In genomic region chr15:80242132-80242769, GRCh38 we compare ENCODE assay signal across 7 cellular contexts. TPM values are rescaled to one million over a fixed set of nuclear protein-coding genes. Genes with fewer than 3 reads are reported as not detected.
A peak's percentile ranks its signal among the peaks of the same experiment; 100 is the strongest.
DNase-seq lines count a peak whose midpoint lies in the region; TF ChIP-seq lines count a peak whose summit lies in the region.

No MANE protein-coding gene starts in this region.

- DNase-seq in GM06990 (ENCODE audit: extremely low read depth, insufficient read length) (no peak), KBM-7 (peak; percentile 63), iPS-NIHi7 (ENCODE audit: extremely low spot score) (peak; percentile 83), NCI-H1930 (lab: John Stamatoyannopoulos, UW) (no peak), stomach (no peak)
- DNase-seq in activated CD4-positive, alpha-beta memory T cell treated with anti-CD3 and anti-CD28 coated beads for 36 hours, result peak; percentile 38
- DNase-seq in stimulated activated naive CD4-positive, alpha-beta T cell (lab: John Stamatoyannopoulos, UW), result no peak

- H3K9me3 Mint-ChIP-seq in activated CD4-positive, alpha-beta memory T cell treated with anti-CD3 and anti-CD28 coated beads for 36 hours, result no peaks in the 10 kb centered on the region

- in situ Hi-C loops in KBM-7 (cut with MboI; ENCODE audit: low pct_unique_long_range_greater_than_20kb, low sequenced_read_pairs), result no loop called here

- no peak overlapping the region for H3K27ac ChIP-seq in stomach

- H3K4me3 Mint-ChIP-seq in activated CD4-positive, alpha-beta memory T cell treated with anti-CD3 and anti-CD28 coated beads for 36 hours, result no peak overlapping the region

- CTCF ChIA-PET in activated CD4-positive, alpha-beta memory T cell treated with anti-CD3 and anti-CD28 coated beads for 36 hours (lab: Charles Lee), result no interaction called here

- H3K27ac Mint-ChIP-seq in activated CD4-positive, alpha-beta memory T cell treated with anti-CD3 and anti-CD28 coated beads for 36 hours, result no peak overlapping the region

- H3K36me3 ChIP-seq in GM06990 (ENCODE audit: control insufficient read depth, insufficient read depth, low read length), result no peaks in the 10 kb centered on the region
- H3K36me3 ChIP-seq in stomach, result no peaks in the 10 kb centered on the region

- H3K27me3 Mint-ChIP-seq in activated CD4-positive, alpha-beta memory T cell treated with anti-CD3 and anti-CD28 coated beads for 36 hours, result peaks cover 35% of the 10 kb centered on the region

- H3K9me3 ChIP-seq in stomach, result no peaks in the 10 kb centered on the region

- peaks cover 0 to 20% (median 9%) of the 10 kb centered on the region in 4 donors for H3K4me1 ChIP-seq in stomach

- H3K27me3 ChIP-seq in GM06990 (replicated peaks; ENCODE audit: control insufficient read depth, insufficient read depth, low read length), result no peaks in the 10 kb centered on the region
- peaks cover 0 to 38% (median 0%) of the 10 kb centered on the region in 3 donors for H3K27me3 ChIP-seq in stomach

- no peaks in the 10 kb centered on the region for H3K36me3 Mint-ChIP-seq in activated CD4-positive, alpha-beta memory T cell treated with anti-CD3 and anti-CD28 coated beads for 36 hours

- TF ChIP-seq EP300 in stomach (IDR thresholded peaks at IDR 0.05), result no peak

- H3K4me3 ChIP-seq in GM06990 (replicated peaks; ENCODE audit: low read depth, low read length) (no peak overlapping the region), stomach (no peak overlapping the region)

- peak; percentile 89 for TF ChIP-seq CTCF in GM06990 (IDR thresholded peaks at IDR 0.05; ENCODE audit: insufficient read depth, low read length, poor library complexity, severe bottlenecking)
- peak in 2 of 7 experiments; percentile 28 to 32 for TF ChIP-seq CTCF in stomach (IDR thresholded peaks at IDR 0.05)

- TF ChIP-seq POLR2A in stomach (IDR thresholded peaks at IDR 0.05), result no peak

- no peaks in the 10 kb centered on the region for H3K4me1 Mint-ChIP-seq in activated CD4-positive, alpha-beta memory T cell treated with anti-CD3 and anti-CD28 coated beads for 36 hours (ENCODE audit: low read depth)

- intact Hi-C loops in activated CD4-positive, alpha-beta memory T cell treated with anti-CD3 and anti-CD28 coated beads for 36 hours (cut with micrococcal nuclease), result no loop called here
- intact Hi-C loops in stomach (cut with DNase I; ENCODE audit: low total_unique reads), result no loop called here

- WGBS in stomach, 5 donors, result 47 to 50% (median 48%) methylated on average over 11 of the region's 11 CpGs

- POLR2A ChIA-PET in activated CD4-positive, alpha-beta memory T cell treated with anti-CD3 and anti-CD28 coated beads for 36 hours (lab: Charles Lee), result no interaction called here

RNA-seq across cellular contexts. Expression of gene CTXND1, which starts 9.8 kb away (rescaled TPM):
- total RNA-seq in activated CD4-positive, alpha-beta memory T cell treated with anti-CD3 and anti-CD28 coated beads for 36 hours, result not detected
- 1 to 10 TPM in 2 of 5 donors, under 1 TPM in 3; 0.29 to 4.3 (median 0.73) TPM for total RNA-seq in stomach
- polyA plus RNA-seq in stomach, result 1 to 10 TPM in 2 of 3 donors, under 1 TPM in 1; 0.93 to 3.8 (median 1.9) TPM

Comparison
In these comparisons a context has a peak if more than half of its experiments do, and no peak if none do; other contexts are left out.
1. DNase-seq: peak in KBM-7 (single experiment), activated CD4-positive, alpha-beta memory T cell treated with anti-CD3 and anti-CD28 coated beads for 36 hours (single experiment) and iPS-NIHi7 (single experiment); none in GM06990 (single experiment), NCI-H1930 (0 of 2), stimulated activated naive CD4-positive, alpha-beta T cell (0 of 6) and stomach (single experiment).